ENCODE assay signal across 15 cellular contexts in the genomic region with DNA sequence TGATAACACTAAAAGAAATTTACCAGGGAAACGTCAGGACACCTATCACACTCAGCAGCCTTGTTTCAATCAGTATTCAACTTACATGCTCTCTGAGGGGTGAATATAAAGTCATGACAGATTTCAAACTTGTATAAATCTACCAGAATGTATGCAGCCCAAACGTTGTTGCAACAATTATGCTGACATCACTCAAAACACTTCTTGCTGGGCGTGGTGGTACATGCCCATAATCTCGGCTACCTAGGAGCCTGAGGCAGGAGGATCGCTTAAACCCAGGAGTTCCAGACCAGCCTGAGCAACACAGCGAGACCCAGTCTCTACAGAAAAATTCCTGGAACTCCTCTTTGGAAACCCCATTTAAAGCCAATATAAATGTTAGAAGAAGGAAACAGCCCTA.
DNase-seq lines count a peak whose midpoint lies in the region; ATAC-seq, FAIRE-seq and TF ChIP-seq lines count a peak whose summit lies in the region.
"Had no signal": no experiment of that assay in that cellular context is flagged by ENCODE, and none has a peak within 500 bp of the region (broad histone marks: within the 10 kb centered on the region; RNA-seq: fewer than 3 reads in every experiment).

No MANE protein-coding gene starts in this region.

- DNase-seq in A549 (ENCODE audit: low read depth in 1 of 2, low spot score in 1 of 2) (no peak), epithelial cell of esophagus (ENCODE audit: low read depth) (peak; percentile 60)
- no peak for DNase-seq in activated CD4-positive, alpha-beta T cell treated with anti-CD3 and anti-CD28 coated beads for 1 hour
- DNase-seq in stimulated activated CD4-positive, alpha-beta T cell treated with anti-CD3 and anti-CD28 coated beads, Interleukin-4, amount 100 ng/mL, for 24 hours: no peak
- DNase-seq: ACHN; BE2C; CD4-positive, alpha-beta memory T cell; DMS153; DMS79; GF-D8; H9 had no signal

- ATAC-seq in A549 (no peak), GM18907 (IDR thresholded peaks at IDR 0.05; ENCODE audit: unreplicated experiment) (no peak)

- POLR2A ChIA-PET in A549 (lab: Yijun Ruan, JAX): no interaction called here

- no peak overlapping the region for H3K9ac ChIP-seq in BLaER1 treated with 17β-estradiol and CSF1 and Interleukin-3, amounts not matched to agents 10 nM and 100 nM
- H3K9ac ChIP-seq in Loucy (ENCODE audit: low read depth, low read length, poor library complexity, severe bottlenecking): peak overlapping the region; percentile 73
- H3K9ac ChIP-seq: KMS-11 had no signal

- no peak overlapping the region for H2AFZ ChIP-seq in Loucy (ENCODE audit: low read length)

- TF ChIP-seq EP300 in A549 (IDR thresholded peaks at IDR 0.05): no peak

- H3K9me2 ChIP-seq in Loucy (replicated peaks; ENCODE audit: low read depth, low read length): no peaks in the 10 kb centered on the region

- no peak for FAIRE-seq in A549 (lab: Jason Lieb, UNC)

- TF ChIP-seq CTCF in A549 (IDR thresholded peaks at IDR 0.05): no peak
- no peak for TF ChIP-seq CTCF in Loucy (conservative IDR thresholded peaks at IDR 0.05; ENCODE audit: low read length)
- no peak for TF ChIP-seq CTCF in epithelial cell of esophagus (IDR thresholded peaks at IDR 0.05; ENCODE audit: insufficient read depth, low read depth, low read length, missing control alignments)

- peaks cover 98 to 100% (median 100%) of the 10 kb centered on the region in 11 experiments for H3K27me3 ChIP-seq in BLaER1 treated with 17β-estradiol and CSF1 and Interleukin-3, amounts not matched to agents 10 nM and 100 nM
- no peaks in the 10 kb centered on the region for H3K27me3 ChIP-seq in Loucy (ENCODE audit: insufficient read depth, low read length, poor library complexity, severe bottlenecking)
- H3K27me3 ChIP-seq: BE2C had no signal

- no peaks in the 10 kb centered on the region for H3K36me3 ChIP-seq in BLaER1 treated with 17β-estradiol and CSF1 and Interleukin-3, amounts not matched to agents 10 nM and 100 nM
- no peaks in the 10 kb centered on the region for H3K36me3 ChIP-seq in Loucy (ENCODE audit: insufficient read depth, low read length)
- H3K36me3 ChIP-seq: BE2C had no signal

- peaks cover 7% of the 10 kb centered on the region; the same call in 1 of the 2 replicates for H3F3A ChIP-seq in Loucy (ENCODE audit: low read depth)

- no peaks in the 10 kb centered on the region for H3K4me1 ChIP-seq in A549
- H3K4me1 ChIP-seq in BLaER1 treated with 17β-estradiol and CSF1 and Interleukin-3, amounts not matched to agents 10 nM and 100 nM: peaks cover 0 to 64% (median 42%) of the 10 kb centered on the region in 10 experiments; a peak in 14 of 20 replicates
- H3K4me1 ChIP-seq in Loucy (ENCODE audit: insufficient read depth, low read length, poor library complexity, severe bottlenecking): peaks cover 73% of the 10 kb centered on the region
- H3K4me1 ChIP-seq: BE2C had no signal

- WGBS in A549 (ENCODE audit: missing lambda C conversion rate): 43% methylated on average over 6 of the region's 6 CpGs

- TF ChIP-seq POLR2A in A549 (IDR thresholded peaks at IDR 0.05; ENCODE audit: low read length): no peak

- no peaks in the 10 kb centered on the region for H3K9me3 ChIP-seq in A549
- peaks cover 0 to 15% (median 5%) of the 10 kb centered on the region in 11 experiments; a peak in 7 of 22 replicates for H3K9me3 ChIP-seq in BLaER1 treated with 17β-estradiol and CSF1 and Interleukin-3, amounts not matched to agents 10 nM and 100 nM (replicated peaks in 1 of 11)
- no peaks in the 10 kb centered on the region for H3K9me3 ChIP-seq in Loucy (ENCODE audit: insufficient read depth, low read depth, low read length)
- H3K9me3 ChIP-seq: BE2C had no signal

- H3K4me2 ChIP-seq in A549 (no peak overlapping the region), Loucy (ENCODE audit: low read depth, low read length, poor library complexity, severe bottlenecking) (peak overlapping the region; percentile 67)
- peak overlapping the region in 7 of 11 experiments; percentile 40 to 58 (median 49); a peak in 12 of 22 replicates for H3K4me2 ChIP-seq in BLaER1 treated with 17β-estradiol and CSF1 and Interleukin-3, amounts not matched to agents 10 nM and 100 nM
- H3K4me2 ChIP-seq: KMS-11 had no signal

- no peaks in the 10 kb centered on the region; a peak in 4 of 22 replicates for H4K20me1 ChIP-seq in BLaER1 treated with 17β-estradiol and CSF1 and Interleukin-3, amounts not matched to agents 10 nM and 100 nM
- H4K20me1 ChIP-seq in Loucy (ENCODE audit: insufficient read depth, low read length, poor library complexity, severe bottlenecking): no peaks in the 10 kb centered on the region

- H3K4me3 ChIP-seq in A549: no peak overlapping the region
- H3K4me3 ChIP-seq in BLaER1 treated with 17β-estradiol and CSF1 and Interleukin-3, amounts not matched to agents 10 nM and 100 nM: no peak overlapping the region
- peak overlapping the region; percentile 60 for H3K4me3 ChIP-seq in Loucy (ENCODE audit: low read length, poor library complexity, severe bottlenecking)
- H3K4me3 ChIP-seq in epithelial cell of esophagus (ENCODE audit: low read length): no peak overlapping the region

- TF ChIP-seq RAD21 in A549 (conservative IDR thresholded peaks at IDR 0.05 in 1 of 2, IDR thresholded peaks at IDR 0.05 in 1 of 2): no peak

- CTCF ChIA-PET in A549 (lab: Yijun Ruan, JAX): interaction anchor here (0.8 kb wide), 1 partner anchor 11 kb away, joined by 7 read pairs; no protein-coding TSS in a partner anchor

- H3K79me2 ChIP-seq in Loucy (ENCODE audit: insufficient read depth, low read length): no peaks in the 10 kb centered on the region

- no peak overlapping the region for H3K27ac ChIP-seq in A549
- H3K27ac ChIP-seq in BLaER1 treated with 17β-estradiol and CSF1 and Interleukin-3, amounts not matched to agents 10 nM and 100 nM: peak overlapping the region in 3 of 11 experiments; percentile 2 to 45 (median 11); a peak in 5 of 22 replicates
- H3K27ac ChIP-seq: KMS-11 had no signal

TF ChIP-seq in A549, 52 proteins besides CTCF, POLR2A, EP300 and RAD21:
- TF ChIP-seq NR3C1 (IDR thresholded peaks at IDR 0.05) (no peak), KDM1A (IDR thresholded peaks at IDR 0.05; ENCODE audit: low read depth) (no peak), MAFK (IDR thresholded peaks at IDR 0.05; ENCODE audit: partially characterized antibody) (peak; percentile 36)
